ENCODE assay signal across 9 cellular contexts in genomic region chr19:40347476-40348124, GRCh38. TPM values are rescaled to one million over a fixed set of nuclear protein-coding genes. Genes with fewer than 3 reads are reported as not detected.
DNase-seq lines count a peak whose midpoint lies in the region; ATAC-seq and TF ChIP-seq lines count a peak whose summit lies in the region.
"Had no signal": no experiment of that assay in that cellular context is flagged by ENCODE, and none has a peak within 500 bp of the region (broad histone marks: within the 10 kb centered on the region; RNA-seq: fewer than 3 reads in every experiment).

No MANE protein-coding gene starts in this region.

- peak overlapping the region; percentile 84 for H3K4me2 ChIP-seq in PC-3 (ENCODE audit: low read length)

- no peak for TF ChIP-seq POLR2A in esophagus squamous epithelium (IDR thresholded peaks at IDR 0.05)

- H3K4me1 ChIP-seq in PC-3 (ENCODE audit: insufficient read depth, low read length) (no peaks in the 10 kb centered on the region; the same call in 1 of the 2 replicates), esophagus squamous epithelium (peaks cover 14 to 47% (median 14%) of the 10 kb centered on the region in 3 donors), rectal smooth muscle tissue (ENCODE audit: control insufficient read depth, insufficient read depth, low read length) (peaks cover 6% of the 10 kb centered on the region)

- H3K27me3 ChIP-seq in PC-3 (ENCODE audit: low read length) = no peaks in the 10 kb centered on the region
- no peaks in the 10 kb centered on the region for H3K27me3 ChIP-seq in esophagus squamous epithelium
- no peaks in the 10 kb centered on the region for H3K27me3 ChIP-seq in rectal smooth muscle tissue (ENCODE audit: control insufficient read depth, insufficient read depth, low read length)

- no peaks in the 10 kb centered on the region for H3K9me3 ChIP-seq in PC-3 (ENCODE audit: low read length)
- H3K9me3 ChIP-seq in esophagus squamous epithelium = no peaks in the 10 kb centered on the region

- TF ChIP-seq CTCF in PC-3 (conservative IDR thresholded peaks at IDR 0.05; ENCODE audit: low read depth, low read length) (no peak), esophagus squamous epithelium (IDR thresholded peaks at IDR 0.05) (no peak)

- DNase-seq in PC-3 = no peak
- no peak for DNase-seq in esophagus squamous epithelium (lab: John Stamatoyannopoulos, UW)
- no peak for DNase-seq in NK-92 (lab: John Stamatoyannopoulos, UW; ENCODE audit: unreplicated experiment)
- no peak for DNase-seq in COLO829 (ENCODE audit: low spot score)
- DNase-seq in DMS153 (lab: John Stamatoyannopoulos, UW) = no peak
- DNase-seq in left colon = no peak

- ATAC-seq in GM21515 (IDR thresholded peaks at IDR 0.05; ENCODE audit: unreplicated experiment) (peak; percentile 1), PC-3 (no peak), left colon (no peak)

- WGBS in esophagus squamous epithelium, 2 donors = 18 to 20% methylated on average over 15 to 17 of the region's 20 CpGs

- H3K79me2 ChIP-seq in PC-3 (ENCODE audit: low read length) = peaks cover 24% of the 10 kb centered on the region

- H3K36me3 ChIP-seq in PC-3 (ENCODE audit: low read depth, low read length) = no peaks in the 10 kb centered on the region
- H3K36me3 ChIP-seq in esophagus squamous epithelium = no peaks in the 10 kb centered on the region
- H3K36me3 ChIP-seq in rectal smooth muscle tissue (ENCODE audit: control insufficient read depth, insufficient read depth, low read length) = no peaks in the 10 kb centered on the region

- no peaks in the 10 kb centered on the region for H3F3A ChIP-seq in PC-3 (ENCODE audit: low read length, unreplicated experiment)

- POLR2A ChIA-PET in PC-3 (lab: Charles Lee; ENCODE audit: unreplicated experiment) = no interaction called here

- H3K9ac ChIP-seq in PC-3 (ENCODE audit: low read length) = peak overlapping the region; percentile 85
- H3K9ac ChIP-seq in rectal smooth muscle tissue (ENCODE audit: low read length) = peak overlapping the region; percentile 35

- peak overlapping the region; percentile 80 for H2AFZ ChIP-seq in PC-3 (ENCODE audit: low read length)

- H3K27ac ChIP-seq in PC-3 (ENCODE audit: low read length) = no peak overlapping the region
- peak overlapping the region; percentile 81 to 91 (median 91) for H3K27ac ChIP-seq in esophagus squamous epithelium
- H3K27ac ChIP-seq in rectal smooth muscle tissue (ENCODE audit: low read depth, low read length) = peak overlapping the region; percentile 34

- intact Hi-C loops in PC-3 (cut with micrococcal nuclease) = loop anchor here (5.0 kb wide), 1 partner anchor 75 kb away; no protein-coding TSS in a partner anchor
- intact Hi-C loops in esophagus squamous epithelium (cut with DNase I) = no loop called here
- intact Hi-C loops in left colon (cut with DNase I, micrococcal nuclease) = no loop called here

- H3K4me3 ChIP-seq in PC-3 (ENCODE audit: low read length) (peak overlapping the region; percentile 93), esophagus squamous epithelium (peak overlapping the region; percentile 55 to 92 (median 85)), rectal smooth muscle tissue (ENCODE audit: low read length) (peak overlapping the region; percentile 80)

- H4K20me1 ChIP-seq in PC-3 (ENCODE audit: low read length) = no peaks in the 10 kb centered on the region

- TSS peak; percentile 87 for BruUV-seq in PC-3 (replicated peaks; lab: Mats Ljungman, UMichigan)

- no peaks in the 10 kb centered on the region for H3K9me2 ChIP-seq in PC-3 (replicated peaks; ENCODE audit: low read length)

- CTCF ChIA-PET in PC-3 (lab: Charles Lee) = interaction anchor here (1.0 kb wide), 1 partner anchor 73 kb away, joined by 8 read pairs; no protein-coding TSS in a partner anchor

RNA-seq across cellular contexts. Expression of gene C19orf47, which starts 0.6 kb away (rescaled TPM):
- total RNA-seq in PC-3 (2014; rRNA removed) = 13.9 and 18.2 TPM in 2 replicates
- 10 to 100 TPM in 2 of 4 donors, 1 to 10 TPM in 2; 10.0 to 14.1 (median 11.7) TPM for total RNA-seq in esophagus squamous epithelium
- total RNA-seq in left colon = 10 to 100 TPM; 11.2 to 14.7 TPM

RNA-seq across cellular contexts. Expression of gene PLD3, which starts 0.9 kb away (rescaled TPM):
- total RNA-seq in PC-3 (2014; rRNA removed) = 95.4 and 96.1 TPM in 2 replicates
- total RNA-seq in esophagus squamous epithelium = 100 to 1,000 TPM in 3 of 4 donors, 10 to 100 TPM in 1; 56.8 to 163 (median 128) TPM
- total RNA-seq in left colon = 100 to 1,000 TPM; 109 to 170 TPM

RNA-seq across cellular contexts. Expression of gene HIPK4, which starts 42.4 kb away (rescaled TPM):
- total RNA-seq in PC-3 (2014; rRNA removed) (0.46 TPM in 1 of 2 replicates, not detected in the other), esophagus squamous epithelium (under 1 TPM in 1 of 4 donors, not detected in 3; 0.19 TPM), left colon (under 1 TPM in 1 of 2 donors, not detected in 1; 0.11 TPM)
- total RNA-seq: T-helper 1 cell treated with Interleukin-12 subunit alpha and Interleukin-12 subunit beta and Interleukin-4 antibody, amounts not matched to agents 30 ng/mL and 1 ng/mL, for 36 hours had no signal
